Comparison of ENCODE assay signal across 19 cellular contexts in the genomic region with DNA sequence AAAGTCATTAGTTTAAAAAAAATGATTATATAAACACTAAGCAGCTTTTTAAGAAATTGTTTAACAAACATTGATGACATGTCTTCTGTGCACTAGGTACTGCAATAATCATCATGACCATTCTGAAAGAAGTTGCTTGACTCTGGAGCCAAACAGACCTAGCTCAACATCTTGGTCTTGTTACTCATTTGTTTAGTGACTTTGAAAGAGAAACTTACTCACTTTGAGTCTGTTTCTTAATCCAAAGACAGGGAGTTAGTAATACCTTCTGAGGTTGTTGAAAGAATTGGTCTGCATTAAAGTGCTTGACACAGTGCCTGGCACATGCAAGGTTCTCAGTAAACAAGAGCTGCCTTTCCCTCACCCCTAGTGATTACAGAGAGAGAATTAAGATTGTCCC.
"Had no signal": no experiment of that assay in that cellular context is flagged by ENCODE, and none has a peak within 500 bp of the region (broad histone marks: within the 10 kb centered on the region; RNA-seq: fewer than 3 reads in every experiment).

No MANE protein-coding gene starts in this region.

- H3K27ac Mint-ChIP-seq: activated naive CD4-positive, alpha-beta T cell treated with anti-CD3 and anti-CD28 coated beads, Interleukin-2, amount 10 ng/mL, durations not matched to agents 7 days and 5 days; activated T-helper 2 cell treated with anti-CD3 and anti-CD28 coated beads, Interferon-gamma antibody, Interleukin-2, Interleukin-4, amounts not matched to agents 10 μg/mL and 5 μg/mL and 100 μg/mL, durations not matched to agents 14 hours and 24 hours and 36 hours; mesothelial cell of epicardium; natural killer cell treated with Interleukin-12 subunit alpha and Interleukin-12 subunit beta and Interleukin-15 and Interleukin-18, amount 100 ng/mL, for 72 hours had no signal

- H3K36me3 Mint-ChIP-seq: activated naive CD4-positive, alpha-beta T cell treated with anti-CD3 and anti-CD28 coated beads, Interleukin-2, amount 10 ng/mL, durations not matched to agents 7 days and 5 days; mesothelial cell of epicardium; natural killer cell treated with Interleukin-12 subunit alpha and Interleukin-12 subunit beta and Interleukin-15 and Interleukin-18, amount 100 ng/mL, for 72 hours had no signal

- DNase-seq: activated naive CD4-positive, alpha-beta T cell treated with anti-CD3 and anti-CD28 coated beads, Interleukin-2, amount 10 ng/mL, durations not matched to agents 7 days and 5 days; adrenal gland; effector CD4-positive, alpha-beta T cell; foreskin keratinocyte; islet precursor cell; lower lobe of right lung; stimulated activated CD4-positive, alpha-beta T cell treated with anti-CD3 and anti-CD28 coated beads, Interleukin-4, amount 100 ng/mL, for 1 hour; stomach; T-helper 1 cell; T-helper 9 cell; trophoblast cell had no signal

- H3K4me3 Mint-ChIP-seq: activated naive CD4-positive, alpha-beta T cell treated with anti-CD3 and anti-CD28 coated beads, Interleukin-2, amount 10 ng/mL, durations not matched to agents 7 days and 5 days; mesothelial cell of epicardium; natural killer cell treated with Interleukin-12 subunit alpha and Interleukin-12 subunit beta and Interleukin-15 and Interleukin-18, amount 100 ng/mL, for 72 hours had no signal

- H3K9me3 Mint-ChIP-seq: activated naive CD4-positive, alpha-beta T cell treated with anti-CD3 and anti-CD28 coated beads, Interleukin-2, amount 10 ng/mL, durations not matched to agents 7 days and 5 days; activated T-helper 2 cell treated with anti-CD3 and anti-CD28 coated beads, Interferon-gamma antibody, Interleukin-2, Interleukin-4, amounts not matched to agents 10 μg/mL and 5 μg/mL and 100 μg/mL, durations not matched to agents 14 hours and 24 hours and 36 hours; natural killer cell treated with Interleukin-12 subunit alpha and Interleukin-12 subunit beta and Interleukin-15 and Interleukin-18, amount 100 ng/mL, for 72 hours had no signal

- H3K4me1 Mint-ChIP-seq: activated naive CD4-positive, alpha-beta T cell treated with anti-CD3 and anti-CD28 coated beads, Interleukin-2, amount 10 ng/mL, durations not matched to agents 7 days and 5 days had no signal

- ATAC-seq: esophagus mucosa; foreskin keratinocyte; lower lobe of right lung; natural killer cell treated with Interleukin-12 subunit alpha and Interleukin-12 subunit beta and Interleukin-15 and Interleukin-18, amount 100 ng/mL, for 72 hours; sciatic nerve had no signal

- H3K4me3 ChIP-seq: adrenal gland, hepatocyte, lower lobe of right lung, smooth muscle cell, stomach, vagina had no signal
